In the genomic region with DNA sequence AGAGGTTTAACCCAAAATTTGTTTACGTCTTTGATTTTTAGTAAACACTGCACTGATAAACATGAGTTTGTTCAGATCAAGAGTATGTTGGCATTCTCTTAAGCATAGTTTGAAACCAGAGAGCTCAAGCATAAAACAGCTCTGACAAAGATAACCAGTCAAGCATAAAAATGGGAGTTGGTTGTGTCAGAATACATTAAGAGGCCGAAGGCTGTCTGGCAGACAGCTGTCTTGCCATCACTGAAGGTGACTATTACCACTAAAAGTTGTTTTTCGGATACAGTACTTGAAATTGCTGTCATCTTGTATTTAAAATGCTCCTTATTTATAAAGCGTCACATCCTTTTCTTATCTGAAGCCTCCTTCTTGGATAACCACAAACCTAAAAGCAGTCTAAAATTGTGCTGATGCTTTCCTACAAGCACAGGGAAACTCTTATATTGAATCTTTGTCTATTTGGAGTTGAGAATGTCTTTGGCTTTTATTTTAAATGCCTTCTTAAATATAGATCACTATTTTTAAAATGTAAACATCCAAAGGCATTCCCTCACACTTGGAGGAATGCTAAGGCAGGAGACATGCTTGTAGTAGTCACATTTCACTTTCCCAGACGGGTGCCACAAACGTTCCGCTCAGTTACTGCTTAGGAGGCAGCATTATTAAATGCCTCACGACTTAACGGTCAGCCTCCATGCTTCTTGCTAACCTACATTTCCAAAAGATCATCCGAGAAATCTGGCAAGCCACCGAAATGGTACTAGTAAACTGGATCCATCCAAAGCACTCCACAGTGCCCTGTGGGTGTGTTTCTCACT, we compare ENCODE assay signal across 8 cellular contexts. TPM values are rescaled to one million over a fixed set of nuclear protein-coding genes. Genes with fewer than 3 reads are reported as not detected.
DNase-seq lines count a peak whose midpoint lies in the region; ATAC-seq and TF ChIP-seq lines count a peak whose summit lies in the region.

No MANE protein-coding gene starts in this region.

- H4K20me1 ChIP-seq in GM23248 (ENCODE audit: insufficient read depth) (no peaks in the 10 kb centered on the region), fibroblast of lung (ENCODE audit: control insufficient read depth, extremely low read depth, insufficient read depth, low read length) (no peaks in the 10 kb centered on the region), Karpas-422 (ENCODE audit: insufficient read depth, low read depth, low read length) (no peaks in the 10 kb centered on the region)

- peaks cover 25% of the 10 kb centered on the region for H3K4me1 Mint-ChIP-seq in progenitor cell of endocrine pancreas (ENCODE audit: low read depth)
- peaks cover 4 to 8% of the 10 kb centered on the region in 2 donors for H3K4me1 Mint-ChIP-seq in stimulated activated naive B cell treated with anti-CD40 and anti-IgM and Interleukin-4, amounts not matched to agents 10 μg/mL and 1 μg/mL and 100 μg/mL, for 72 hours

- H2AFZ ChIP-seq in GM23248 (peak overlapping the region; percentile 86), fibroblast of lung (ENCODE audit: low read length) (peak overlapping the region; percentile 90), Karpas-422 (ENCODE audit: low read length) (no peak overlapping the region)

- DNase-seq in GM23248 (peak; percentile 58), OCI-M1 (lab: John Stamatoyannopoulos, UW) (peak; percentile 41), fibroblast of lung (ENCODE audit: low read depth in 2 of 2) (peak; percentile 23 to 47), progenitor cell of endocrine pancreas (ENCODE audit: low spot score, unreplicated experiment) (no peak), Karpas-422 (no peak)
- DNase-seq in stimulated activated naive B cell treated with anti-CD40 and anti-IgM and Interleukin-4, amounts not matched to agents 10 μg/mL and 1 μg/mL and 100 μg/mL, for 72 hours: no peak

- H3K9me2 ChIP-seq in GM23248 (ENCODE audit: insufficient read depth) (no peaks in the 10 kb centered on the region), Karpas-422 (replicated peaks; ENCODE audit: insufficient read depth, low read length) (no peaks in the 10 kb centered on the region)

- H3K9me3 ChIP-seq in GM23248 (ENCODE audit: low read depth): no peaks in the 10 kb centered on the region
- no peaks in the 10 kb centered on the region for H3K9me3 ChIP-seq in fibroblast of lung (ENCODE audit: control insufficient read depth, insufficient read depth, low read depth, low read length)
- no peaks in the 10 kb centered on the region for H3K9me3 ChIP-seq in Karpas-422 (ENCODE audit: low read length)

- ATAC-seq in GM21515 (IDR thresholded peaks at IDR 0.05; ENCODE audit: unreplicated experiment): no peak
- ATAC-seq in stimulated activated naive B cell treated with anti-CD40 and anti-IgM and Interleukin-4, amounts not matched to agents 10 μg/mL and 1 μg/mL and 100 μg/mL, for 72 hours (replicated peaks): no peak
- ATAC-seq in HG03175 (IDR thresholded peaks at IDR 0.05; ENCODE audit: unreplicated experiment): no peak

- H3K27ac Mint-ChIP-seq in progenitor cell of endocrine pancreas: peak overlapping the region; percentile 94
- no peak overlapping the region for H3K27ac Mint-ChIP-seq in stimulated activated naive B cell treated with anti-CD40 and anti-IgM and Interleukin-4, amounts not matched to agents 10 μg/mL and 1 μg/mL and 100 μg/mL, for 72 hours

- TF ChIP-seq CTCF in fibroblast of lung (conservative IDR thresholded peaks at IDR 0.05 in 1 of 2, IDR thresholded peaks at IDR 0.05 in 1 of 2; ENCODE audit: low read depth in 1 of 2, low read length in 2 of 2) (no peak), progenitor cell of endocrine pancreas (IDR thresholded peaks at IDR 0.05; ENCODE audit: unreplicated experiment) (no peak)

- H3F3A ChIP-seq in GM23248 (ENCODE audit: insufficient read depth): peaks cover 28% of the 10 kb centered on the region

- peak overlapping the region; percentile 88 for H3K9ac ChIP-seq in GM23248
- no peak overlapping the region for H3K9ac ChIP-seq in fibroblast of lung (ENCODE audit: insufficient read depth, low read length)
- no peak overlapping the region for H3K9ac ChIP-seq in Karpas-422 (ENCODE audit: low read length)

- in situ Hi-C loops in GM23248 (cut with MboI): no loop called here

- 21% methylated on average over 11 of the region's 11 CpGs for WGBS in GM23248 (ENCODE audit: low coverage in 1 of 2, low lambda C conversion rate in 2 of 2, missing lambda C conversion rate in 2 of 2), 2 experiments

- peaks cover 15% of the 10 kb centered on the region for H3K27me3 Mint-ChIP-seq in progenitor cell of endocrine pancreas
- H3K27me3 Mint-ChIP-seq in stimulated activated naive B cell treated with anti-CD40 and anti-IgM and Interleukin-4, amounts not matched to agents 10 μg/mL and 1 μg/mL and 100 μg/mL, for 72 hours: peaks cover 51 to 69% of the 10 kb centered on the region in 2 donors

- no peaks in the 10 kb centered on the region for H3K36me3 ChIP-seq in GM23248 (ENCODE audit: low read depth)
- H3K36me3 ChIP-seq in fibroblast of lung (ENCODE audit: control insufficient read depth, insufficient read depth, low read length): no peaks in the 10 kb centered on the region
- H3K36me3 ChIP-seq in Karpas-422 (ENCODE audit: insufficient read depth, low read length): no peaks in the 10 kb centered on the region

- H3K9me3 Mint-ChIP-seq in progenitor cell of endocrine pancreas (ENCODE audit: low read depth): no peaks in the 10 kb centered on the region
- H3K9me3 Mint-ChIP-seq in stimulated activated naive B cell treated with anti-CD40 and anti-IgM and Interleukin-4, amounts not matched to agents 10 μg/mL and 1 μg/mL and 100 μg/mL, for 72 hours: no peaks in the 10 kb centered on the region

- H3K36me3 Mint-ChIP-seq in progenitor cell of endocrine pancreas (ENCODE audit: insufficient read depth): no peaks in the 10 kb centered on the region
- no peaks in the 10 kb centered on the region for H3K36me3 Mint-ChIP-seq in stimulated activated naive B cell treated with anti-CD40 and anti-IgM and Interleukin-4, amounts not matched to agents 10 μg/mL and 1 μg/mL and 100 μg/mL, for 72 hours

- H3K79me2 ChIP-seq in GM23248 (ENCODE audit: insufficient read depth): peaks cover 49% of the 10 kb centered on the region
- H3K79me2 ChIP-seq in fibroblast of lung (ENCODE audit: control insufficient read depth, insufficient read depth, low read length): no peaks in the 10 kb centered on the region
- H3K79me2 ChIP-seq in Karpas-422 (ENCODE audit: low read length): no peaks in the 10 kb centered on the region

- H3K27me3 ChIP-seq in GM23248 (replicated peaks; ENCODE audit: insufficient read depth) (no peaks in the 10 kb centered on the region), fibroblast of lung (ENCODE audit: control insufficient read depth, insufficient read depth, low read length) (no peaks in the 10 kb centered on the region), Karpas-422 (ENCODE audit: low read length) (no peaks in the 10 kb centered on the region)

- H3K4me3 ChIP-seq in GM23248: peak overlapping the region; percentile 89
- peak overlapping the region; percentile 56 to 77 (median 64) for H3K4me3 ChIP-seq in fibroblast of lung (replicated peaks in 1 of 4; ENCODE audit: control extremely low read depth in 1 of 4, insufficient read depth in 1 of 4, low read depth in 3 of 4, low read length in 4 of 4)
- H3K4me3 ChIP-seq in Karpas-422 (ENCODE audit: low read length): no peak overlapping the region

- peaks cover 18% of the 10 kb centered on the region for H3K4me1 ChIP-seq in GM23248 (ENCODE audit: insufficient read depth)
- no peaks in the 10 kb centered on the region for H3K4me1 ChIP-seq in fibroblast of lung (ENCODE audit: control insufficient read depth, extremely low read depth, insufficient read depth, low read length)
- H3K4me1 ChIP-seq in Karpas-422 (ENCODE audit: low read length): peaks cover 9% of the 10 kb centered on the region

- H3K4me2 ChIP-seq in GM23248 (ENCODE audit: unreplicated experiment): peak overlapping the region; percentile 85
- peak overlapping the region; percentile 88 for H3K4me2 ChIP-seq in fibroblast of lung (ENCODE audit: extremely low read depth, insufficient read depth, low read length)
- H3K4me2 ChIP-seq in Karpas-422 (ENCODE audit: low read depth, low read length, poor library complexity, severe bottlenecking): no peak overlapping the region

- H3K27ac ChIP-seq in GM23248 (peak overlapping the region; percentile 87), fibroblast of lung (ENCODE audit: insufficient read depth, low read length) (peak overlapping the region; percentile 45), Karpas-422 (ENCODE audit: low read length) (no peak overlapping the region)

- H3K4me3 Mint-ChIP-seq in progenitor cell of endocrine pancreas (ENCODE audit: low read depth): peak overlapping the region; percentile 89
- no peak overlapping the region for H3K4me3 Mint-ChIP-seq in stimulated activated naive B cell treated with anti-CD40 and anti-IgM and Interleukin-4, amounts not matched to agents 10 μg/mL and 1 μg/mL and 100 μg/mL, for 72 hours

RNA-seq across cellular contexts. Expression of a gene that starts 1.6 kb away (rescaled TPM):
- 9.4 and 10.8 TPM in 2 replicates for total RNA-seq in GM23248 (2014; rRNA removed; shearing (Covaris generic))
- polyA plus RNA-seq in GM23248 (2016; fragmentation: Nextera tagmentation; extraction: Ambion mirVana): 9.1 and 10.6 TPM in 2 replicates
- total RNA-seq in fibroblast of lung: 2.6 and 4.8 TPM in 2 replicates
- 3.5 TPM in 2 replicates for polyA plus RNA-seq in fibroblast of lung
- polyA plus RNA-seq in fibroblast of lung (2012): 2.5 and 2.6 TPM in 2 replicates
- polyA minus RNA-seq in fibroblast of lung (ENCODE audit: low replicate concordance): 2.6 and 3.7 TPM in 2 replicates
- total RNA-seq in progenitor cell of endocrine pancreas: 10.5 and 11.1 TPM in 2 replicates
- 0.19 TPM in 1 of 2 replicates, not detected in the other for total RNA-seq in Karpas-422 (2014; rRNA removed; shearing (Covaris generic); ENCODE audit: low replicate concordance)

Comparison
In these comparisons a context has a peak if more than half of its experiments do, and no peak if none do; other contexts are left out.
1. DNase-seq: peak in GM23248 (single experiment), OCI-M1 (single experiment) and fibroblast of lung (2 of 2); none in progenitor cell of endocrine pancreas (single experiment), Karpas-422 (single experiment) and stimulated activated naive B cell treated with anti-CD40 and anti-IgM and Interleukin-4, amounts not matched to agents 10 μg/mL and 1 μg/mL and 100 μg/mL, for 72 hours (single experiment).